Comparison of ENCODE assay signal across 8 cellular contexts in the genomic region with DNA sequence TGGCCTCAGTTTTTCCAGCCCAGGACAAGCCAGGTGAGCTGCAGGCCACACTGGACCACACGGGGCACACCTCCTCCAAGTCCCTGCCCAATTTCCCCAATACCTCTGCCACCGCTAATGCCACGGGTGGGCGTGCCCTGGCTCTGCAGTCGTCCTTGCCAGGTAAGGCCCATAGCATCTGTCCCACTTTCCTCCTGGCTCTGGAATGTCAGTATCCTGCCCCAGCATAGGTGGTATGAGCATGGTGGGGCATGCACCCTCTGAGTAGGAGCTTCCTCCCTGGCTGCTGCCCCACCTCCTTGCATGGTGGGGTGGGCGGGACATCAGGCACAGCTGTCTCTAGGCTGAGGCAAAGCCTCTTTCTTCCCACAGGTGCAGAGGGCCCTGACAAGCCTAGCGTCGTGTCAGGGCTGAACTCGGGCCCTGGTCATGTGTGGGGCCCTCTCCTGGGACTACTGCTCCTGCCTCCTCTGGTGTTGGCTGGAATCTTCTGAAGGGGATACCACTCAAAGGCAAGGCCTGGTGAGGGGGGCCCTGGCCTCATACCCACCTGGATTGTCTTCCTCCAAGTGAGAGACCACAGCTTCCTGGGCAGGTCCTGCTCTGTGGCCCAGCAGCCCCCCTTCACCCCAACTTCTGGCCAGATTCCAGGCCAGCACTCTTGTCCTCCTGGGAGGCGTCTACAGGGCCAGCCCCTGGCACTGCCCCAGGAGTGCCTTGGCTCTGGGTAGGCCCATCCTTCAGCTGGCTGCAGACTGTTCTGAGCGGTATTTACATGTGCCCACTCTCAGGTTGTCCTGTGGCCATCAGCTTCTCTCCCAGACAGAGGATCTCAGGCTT. TPM values are rescaled to one million over a fixed set of nuclear protein-coding genes. Genes with fewer than 3 reads are reported as not detected.
DNase-seq lines count a peak whose midpoint lies in the region; ATAC-seq and TF ChIP-seq lines count a peak whose summit lies in the region.

No MANE protein-coding gene starts in this region.

- H3K4me1 ChIP-seq in lower lobe of right lung = peaks cover 17% of the 10 kb centered on the region

- peak; percentile 78 for DNase-seq in DMS79 (lab: John Stamatoyannopoulos, UW)
- DNase-seq in HUDEP-2 (lab: John Stamatoyannopoulos, UW; ENCODE audit: unreplicated experiment in 76 of 76) = peak in 61 of 76 experiments; percentile 10 to 74 (median 44)
- peak; percentile 37 for DNase-seq in activated CD8-positive, alpha-beta T cell treated with anti-CD3 and anti-CD28 coated beads for 36 hours
- DNase-seq in lower lobe of right lung = peak; percentile 69
- no peak for DNase-seq in SW 1271 (lab: John Stamatoyannopoulos, UW)

- TF ChIP-seq CTCF in activated CD8-positive, alpha-beta T cell treated with anti-CD3 and anti-CD28 coated beads for 36 hours (IDR thresholded peaks at IDR 0.05) = no peak
- TF ChIP-seq CTCF in lower lobe of right lung (IDR thresholded peaks at IDR 0.05) = no peak

- H3K4me3 ChIP-seq in lower lobe of right lung = no peak overlapping the region

- H3K27ac Mint-ChIP-seq in activated CD8-positive, alpha-beta T cell treated with anti-CD3 and anti-CD28 coated beads for 36 hours = no peak overlapping the region

- ATAC-seq in activated CD8-positive, alpha-beta T cell treated with anti-CD3 and anti-CD28 coated beads for 36 hours = peak; percentile 67
- ATAC-seq in lower lobe of right lung = peak; percentile 32 to 62
- ATAC-seq in GM21367 (IDR thresholded peaks at IDR 0.05; ENCODE audit: unreplicated experiment) = no peak
- no peak for ATAC-seq in GM21737 (IDR thresholded peaks at IDR 0.05; ENCODE audit: unreplicated experiment)
- ATAC-seq in GM21360 (IDR thresholded peaks at IDR 0.05; ENCODE audit: unreplicated experiment) = no peak

- CTCF ChIA-PET in activated CD8-positive, alpha-beta T cell treated with anti-CD3 and anti-CD28 coated beads for 36 hours (lab: Charles Lee) = interaction anchor here (1.3 to 1.9 kb wide), 3 partner anchors 16 to 90 kb away, joined by 3 to 6 read pairs (median 5); no protein-coding TSS in a partner anchor

- no peaks in the 10 kb centered on the region for H3K27me3 Mint-ChIP-seq in activated CD8-positive, alpha-beta T cell treated with anti-CD3 and anti-CD28 coated beads for 36 hours

- peaks cover 21% of the 10 kb centered on the region for H3K36me3 ChIP-seq in lower lobe of right lung

- no peaks in the 10 kb centered on the region for H3K9me3 ChIP-seq in lower lobe of right lung

- no peak overlapping the region for H3K4me3 Mint-ChIP-seq in activated CD8-positive, alpha-beta T cell treated with anti-CD3 and anti-CD28 coated beads for 36 hours

- H3K36me3 Mint-ChIP-seq in activated CD8-positive, alpha-beta T cell treated with anti-CD3 and anti-CD28 coated beads for 36 hours (ENCODE audit: low read depth) = peaks cover 8% of the 10 kb centered on the region

- H3K27me3 ChIP-seq in lower lobe of right lung (ENCODE audit: low read depth) = no peaks in the 10 kb centered on the region

- no peaks in the 10 kb centered on the region for H3K9me3 Mint-ChIP-seq in activated CD8-positive, alpha-beta T cell treated with anti-CD3 and anti-CD28 coated beads for 36 hours

- POLR2A ChIA-PET in activated CD8-positive, alpha-beta T cell treated with anti-CD3 and anti-CD28 coated beads for 36 hours (lab: Charles Lee) = interaction anchor here (0.9 to 1.2 kb wide), 4 partner anchors 8 to 22 kb away, joined by 3 to 7 read pairs (median 4); a partner anchor contains a TSS

- intact Hi-C loops in activated CD8-positive, alpha-beta T cell treated with anti-CD3 and anti-CD28 coated beads for 36 hours (cut with micrococcal nuclease) = no loop called here
- intact Hi-C loops in lower lobe of right lung (cut with DNase I) = no loop called here

- H3K27ac ChIP-seq in lower lobe of right lung = no peak overlapping the region

- H3K4me1 Mint-ChIP-seq in activated CD8-positive, alpha-beta T cell treated with anti-CD3 and anti-CD28 coated beads for 36 hours (ENCODE audit: low read depth) = peaks cover 27% of the 10 kb centered on the region

RNA-seq across cellular contexts. Expression of a gene that starts 9.1 kb away (rescaled TPM):
- not detected for total RNA-seq in activated CD8-positive, alpha-beta T cell treated with anti-CD3 and anti-CD28 coated beads for 36 hours
- total RNA-seq in lower lobe of right lung = 11.9 TPM

RNA-seq across cellular contexts. Expression of a gene that starts 22.3 kb away (rescaled TPM):
- 100 to 1,000 TPM in 1 of 2 experiments, 10 to 100 TPM in 1; 96.5 to 100 TPM for total RNA-seq in activated CD8-positive, alpha-beta T cell treated with anti-CD3 and anti-CD28 coated beads for 36 hours
- total RNA-seq in lower lobe of right lung = 194 TPM

RNA-seq across cellular contexts. Expression of a gene that starts 41.8 kb away (rescaled TPM):
- total RNA-seq in activated CD8-positive, alpha-beta T cell treated with anti-CD3 and anti-CD28 coated beads for 36 hours = 1 to 10 TPM; 1.4 to 1.6 TPM
- 103 TPM for total RNA-seq in lower lobe of right lung

Comparison
In these comparisons a context has a peak if more than half of its experiments do, and no peak if none do; other contexts are left out.
1. DNase-seq: peak in DMS79 (single experiment), HUDEP-2 (61 of 76), activated CD8-positive, alpha-beta T cell treated with anti-CD3 and anti-CD28 coated beads for 36 hours (single experiment) and lower lobe of right lung (single experiment); none in SW 1271 (0 of 2).
2. ATAC-seq: peak in activated CD8-positive, alpha-beta T cell treated with anti-CD3 and anti-CD28 coated beads for 36 hours (single experiment) and lower lobe of right lung (2 of 2); none in GM21367 (single experiment), GM21737 (single experiment) and GM21360 (single experiment).
3. RNA of a gene that starts 9.1 kb away (total RNA-seq): 11.9 TPM in lower lobe of right lung (single experiment); not detected in activated CD8-positive, alpha-beta T cell treated with anti-CD3 and anti-CD28 coated beads for 36 hours; every median in the first group is over 10 times any median in the second.
4. RNA of a gene that starts 41.8 kb away (total RNA-seq): 103 TPM in lower lobe of right lung (single experiment); 1.4 to 1.6 TPM in activated CD8-positive, alpha-beta T cell treated with anti-CD3 and anti-CD28 coated beads for 36 hours; every median in the first group is over 10 times any median in the second.